ENCODE assay signal across 1 cellular context in the genomic region with DNA sequence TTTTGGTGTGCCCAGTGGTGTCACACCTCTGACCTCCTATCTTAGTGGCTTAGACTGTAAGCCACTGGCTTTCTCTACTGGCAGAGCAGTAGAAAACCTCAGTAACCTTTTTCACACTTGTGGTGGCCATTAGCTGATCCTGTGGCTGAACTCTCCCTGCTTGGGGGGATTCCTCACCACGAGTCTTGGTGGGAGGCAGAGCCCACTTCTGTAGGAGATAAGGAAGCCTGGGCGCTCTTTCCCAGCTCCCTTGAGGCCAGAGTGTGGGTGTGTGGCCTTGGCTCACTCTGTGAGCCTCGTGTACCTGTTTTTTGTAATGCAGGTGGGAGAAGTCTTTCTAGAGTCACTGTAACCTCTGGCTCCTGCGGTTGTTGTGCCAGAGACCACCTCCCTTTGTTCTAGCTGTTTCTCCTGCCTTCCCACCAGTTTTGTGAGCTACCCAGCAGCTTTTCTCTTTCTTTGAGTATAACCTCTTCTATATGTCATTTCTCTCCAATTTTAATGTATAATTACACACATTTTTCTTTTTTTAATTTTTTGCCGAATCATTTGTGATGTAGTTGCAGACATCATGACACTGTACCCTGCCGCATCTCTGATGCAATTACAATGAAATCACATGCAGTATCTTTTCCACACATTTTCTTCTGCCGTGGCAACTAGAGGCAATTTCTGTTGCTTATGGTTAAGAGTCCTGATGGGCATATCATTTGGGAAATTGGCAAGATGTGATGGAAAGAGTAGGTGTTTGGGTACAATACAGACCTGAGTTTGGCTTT.
TF ChIP-seq lines count a peak whose summit lies in the region.

No MANE protein-coding gene starts in this region.

TF ChIP-seq in GM23338, 12 proteins besides CTCF, POLR2A, EP300 and RAD21 (continued from another document):
- no peak for TF ChIP-seq STAT1 (IDR thresholded peaks at IDR 0.05; ENCODE audit: unreplicated experiment)
- no peak for TF ChIP-seq ZNF331 (CRISPR knock-in tag; IDR thresholded peaks at IDR 0.05; ENCODE audit: low read depth)
- no peak for TF ChIP-seq NANOG (IDR thresholded peaks at IDR 0.05; ENCODE audit: borderline replicate concordance)
- no peak for TF ChIP-seq JUNB (IDR thresholded peaks at IDR 0.05; ENCODE audit: unreplicated experiment)
- no peak for TF ChIP-seq POLR2AphosphoS5 (IDR thresholded peaks at IDR 0.05; ENCODE audit: low read depth)
